15 cellular contexts compared by ENCODE assay signal in genomic region chr10:85642082-85642420, GRCh38.
DNase-seq lines count a peak whose midpoint lies in the region; ATAC-seq and TF ChIP-seq lines count a peak whose summit lies in the region.
"Had no signal": no experiment of that assay in that cellular context is flagged by ENCODE, and none has a peak within 500 bp of the region (broad histone marks: within the 10 kb centered on the region; RNA-seq: fewer than 3 reads in every experiment).

No MANE protein-coding gene starts in this region.

- H3K4me1 ChIP-seq in Karpas-422 (ENCODE audit: low read length) (peaks cover 25% of the 10 kb centered on the region), breast epithelium (peaks cover 0 to 11% of the 10 kb centered on the region in 2 donors), left lung (peaks cover 0 to 7% of the 10 kb centered on the region in 2 donors), tibial artery (peaks cover 0 to 21% (median 18%) of the 10 kb centered on the region in 4 donors), osteoblast (ENCODE audit: insufficient read depth, low read length) (peaks cover 4% of the 10 kb centered on the region)

- intact Hi-C loops in breast epithelium (cut with DNase I; ENCODE audit: low total_unique reads): no loop called here
- intact Hi-C loops in left lung (cut with DNase I): no loop called here
- intact Hi-C loops in tibial artery (cut with DNase I; ENCODE audit: low total_unique reads): no loop called here
- intact Hi-C loops in posterior cingulate gyrus (cut with DNase I): no loop called here

- H4K20me1 ChIP-seq in Karpas-422 (ENCODE audit: insufficient read depth, low read depth, low read length) (no peaks in the 10 kb centered on the region), osteoblast (ENCODE audit: insufficient read depth, low read length) (no peaks in the 10 kb centered on the region)

- H3K9me3 ChIP-seq in Karpas-422 (ENCODE audit: low read length): no peaks in the 10 kb centered on the region
- no peaks in the 10 kb centered on the region for H3K9me3 ChIP-seq in breast epithelium
- H3K9me3 ChIP-seq in left lung: no peaks in the 10 kb centered on the region
- no peaks in the 10 kb centered on the region for H3K9me3 ChIP-seq in tibial artery
- H3K9me3 ChIP-seq in osteoblast (ENCODE audit: low read depth, low read length): no peaks in the 10 kb centered on the region

- peak overlapping the region; percentile 63; the same call in 1 of the 2 replicates for H3K27ac ChIP-seq in Karpas-422 (ENCODE audit: low read length)
- peak overlapping the region; percentile 62 to 70 for H3K27ac ChIP-seq in breast epithelium
- H3K27ac ChIP-seq in left lung: peak overlapping the region; percentile 20 to 33
- H3K27ac ChIP-seq in tibial artery: peak overlapping the region; percentile 23 to 48
- no peak overlapping the region for H3K27ac ChIP-seq in osteoblast (ENCODE audit: low read depth, low read length)

- no peak overlapping the region for H3K4me2 ChIP-seq in Karpas-422 (ENCODE audit: low read depth, low read length, poor library complexity, severe bottlenecking)
- no peak overlapping the region for H3K4me2 ChIP-seq in osteoblast (ENCODE audit: insufficient read depth, low read length)

- DNase-seq in Karpas-422 (no peak), breast epithelium (ENCODE audit: low spot score in 2 of 2) (no peak), left lung (no peak), tibial artery (no peak), T-helper 9 cell (no peak), osteoblast (ENCODE audit: insufficient read length, low spot score, missing footprints) (no peak), posterior cingulate gyrus (no peak)
- DNase-seq in activated naive CD4-positive, alpha-beta T cell treated with Interleukin-2 at 50 U/mL for 16 hours: no peak
- DNase-seq: activated CD4-positive, alpha-beta T cell treated with anti-CD3 and anti-CD28 coated beads, Interleukin-2, amount 10 ng/mL, durations not matched to agents 7 days and 5 days; activated T-cell treated with anti-CD3 and anti-CD28 coated beads, Interleukin-2, amount 50 U/mL, for 48 hours; amniotic stem cell; CD8-positive, alpha-beta T cell; NCI-H1436 treated with DMSO at 0.1 percent for 48 hours; NCI-H524 treated with DMSO at 0.1 percent for 48 hours; stimulated activated naive CD4-positive, alpha-beta T cell had no signal

- no peak for TF ChIP-seq CTCF in breast epithelium (IDR thresholded peaks at IDR 0.05)
- no peak for TF ChIP-seq CTCF in left lung (IDR thresholded peaks at IDR 0.05)
- TF ChIP-seq CTCF in tibial artery (IDR thresholded peaks at IDR 0.05): no peak
- no peak for TF ChIP-seq CTCF in osteoblast (IDR thresholded peaks at IDR 0.05; ENCODE audit: extremely low read depth, low read depth, low read length)

- no peaks in the 10 kb centered on the region for H3K36me3 ChIP-seq in Karpas-422 (ENCODE audit: insufficient read depth, low read length)
- H3K36me3 ChIP-seq in breast epithelium: no peaks in the 10 kb centered on the region
- H3K36me3 ChIP-seq in left lung: no peaks in the 10 kb centered on the region
- no peaks in the 10 kb centered on the region for H3K36me3 ChIP-seq in tibial artery
- no peaks in the 10 kb centered on the region for H3K36me3 ChIP-seq in osteoblast (ENCODE audit: insufficient read depth, low read length)

- H3K27me3 ChIP-seq in Karpas-422 (ENCODE audit: low read length): no peaks in the 10 kb centered on the region
- no peaks in the 10 kb centered on the region for H3K27me3 ChIP-seq in breast epithelium
- no peaks in the 10 kb centered on the region for H3K27me3 ChIP-seq in left lung
- no peaks in the 10 kb centered on the region for H3K27me3 ChIP-seq in tibial artery
- no peaks in the 10 kb centered on the region for H3K27me3 ChIP-seq in osteoblast (ENCODE audit: insufficient read depth, low read length)

- ATAC-seq in left lung: peak; percentile 24
- ATAC-seq: CD8-positive, alpha-beta T cell had no signal

- H3K79me2 ChIP-seq in Karpas-422 (ENCODE audit: low read length): no peaks in the 10 kb centered on the region
- no peaks in the 10 kb centered on the region for H3K79me2 ChIP-seq in osteoblast (ENCODE audit: insufficient read depth, low read length)

- H2AFZ ChIP-seq in Karpas-422 (ENCODE audit: low read length) (no peak overlapping the region), osteoblast (ENCODE audit: low read length) (no peak overlapping the region)

- no peak for TF ChIP-seq POLR2A in breast epithelium (IDR thresholded peaks at IDR 0.05)

- H3K9ac ChIP-seq in Karpas-422 (ENCODE audit: low read length): no peak overlapping the region

- no peak overlapping the region for H3K4me3 ChIP-seq in Karpas-422 (ENCODE audit: low read length)
- H3K4me3 ChIP-seq in breast epithelium: no peak overlapping the region
- H3K4me3 ChIP-seq in left lung: no peak overlapping the region
- no peak overlapping the region for H3K4me3 ChIP-seq in tibial artery
- no peak overlapping the region for H3K4me3 ChIP-seq in osteoblast (ENCODE audit: insufficient read depth, low read length)

- H3K9me2 ChIP-seq in Karpas-422 (replicated peaks; ENCODE audit: insufficient read depth, low read length): no peaks in the 10 kb centered on the region
